Comparison of ENCODE assay signal across 11 cellular contexts in the genomic region with DNA sequence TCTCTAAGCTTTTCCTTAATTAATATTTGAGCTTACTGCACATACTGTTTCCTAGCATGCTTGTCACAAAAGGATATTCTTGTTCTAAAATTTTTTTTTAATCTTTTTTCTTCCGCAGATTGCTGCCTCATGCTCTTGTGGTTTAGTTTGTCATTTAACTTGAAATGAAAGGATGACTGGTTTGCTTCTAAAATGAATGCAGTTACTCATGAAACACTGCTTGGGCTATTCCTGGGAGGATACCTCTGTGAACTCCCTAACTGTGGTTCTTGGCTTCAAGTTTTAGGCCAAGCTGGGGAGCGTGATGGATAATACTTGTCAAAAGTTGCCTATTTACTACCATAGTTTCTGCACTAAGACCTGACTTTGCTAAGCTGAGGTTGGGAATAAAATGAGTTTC.
DNase-seq lines count a peak whose midpoint lies in the region; ATAC-seq and TF ChIP-seq lines count a peak whose summit lies in the region.
"Had no signal": no experiment of that assay in that cellular context is flagged by ENCODE, and none has a peak within 500 bp of the region (broad histone marks: within the 10 kb centered on the region; RNA-seq: fewer than 3 reads in every experiment).

No MANE protein-coding gene starts in this region.

- no peak overlapping the region for H3K4me3 ChIP-seq in SK-N-MC
- H3K4me3 ChIP-seq in kidney epithelial cell (ENCODE audit: low read depth, low read length): no peak overlapping the region
- no peak overlapping the region for H3K4me3 ChIP-seq in body of pancreas
- H3K4me3 ChIP-seq in aorta (ENCODE audit: low read length in 2 of 2): no peak overlapping the region

- peak; percentile 79 for DNase-seq in AG08395 (ENCODE audit: low spot score)
- DNase-seq in SK-N-MC (ENCODE audit: low read depth, low spot score): no peak
- DNase-seq in kidney epithelial cell (ENCODE audit: low read depth): peak; percentile 54
- no peak for DNase-seq in body of pancreas
- DNase-seq in T-helper 1 cell: no peak
- DNase-seq in aorta: no peak
- DNase-seq: CD4-positive, alpha-beta memory T cell; NCI-H1694 treated with DMSO at 0.1 percent for 48 hours; stimulated activated naive CD8-positive, alpha-beta T cell treated with anti-CD3 and anti-CD28 coated beads, Interleukin-15, amount 100 ng/mL, for 72 hours had no signal

- no peak for TF ChIP-seq CTCF in kidney epithelial cell (IDR thresholded peaks at IDR 0.05; ENCODE audit: insufficient read depth, low read length, poor library complexity, severe bottlenecking)
- no peak for TF ChIP-seq CTCF in body of pancreas (IDR thresholded peaks at IDR 0.05)

- WGBS in body of pancreas, 2 donors: 82 to 91% methylated on average over 2 of the region's 2 CpGs
- 42 to 47% methylated on average over 2 of the region's 2 CpGs for WGBS in aorta, 2 donors

- no peak overlapping the region for H3K9ac ChIP-seq in SK-N-MC (ENCODE audit: insufficient read length)

- peak overlapping the region; percentile 62 for H3K27ac ChIP-seq in SK-N-MC
- no peak overlapping the region for H3K27ac ChIP-seq in body of pancreas
- H3K27ac ChIP-seq in aorta (ENCODE audit: low read depth in 1 of 2, low read length in 2 of 2): no peak overlapping the region

- intact Hi-C loops in body of pancreas (cut with DNase I) (no loop called here), aorta (cut with DNase I) (no loop called here)

- no peak for TF ChIP-seq POLR2A in body of pancreas (IDR thresholded peaks at IDR 0.05)

- H3K9me3 ChIP-seq in SK-N-MC (ENCODE audit: low read depth, low read length) (no peaks in the 10 kb centered on the region), body of pancreas (no peaks in the 10 kb centered on the region), aorta (ENCODE audit: control insufficient read depth, low read length) (no peaks in the 10 kb centered on the region)

- no peaks in the 10 kb centered on the region for H3K4me1 ChIP-seq in body of pancreas
- no peaks in the 10 kb centered on the region for H3K4me1 ChIP-seq in aorta (ENCODE audit: control insufficient read depth in 1 of 2, insufficient read depth in 2 of 2, low read length in 2 of 2)

- ATAC-seq in GM21529 (IDR thresholded peaks at IDR 0.05; ENCODE audit: unreplicated experiment): peak; percentile 61
- no peak for ATAC-seq in body of pancreas
- ATAC-seq in aorta (ENCODE audit: low FRiP score): no peak
- ATAC-seq in HG02763 (IDR thresholded peaks at IDR 0.05; ENCODE audit: unreplicated experiment): no peak
- ATAC-seq: stimulated activated naive CD8-positive, alpha-beta T cell treated with anti-CD3 and anti-CD28 coated beads, Interleukin-15, amount 100 ng/mL, for 72 hours had no signal

- peaks cover 14% of the 10 kb centered on the region for H3K36me3 ChIP-seq in SK-N-MC (ENCODE audit: insufficient read depth, low read length)
- no peaks in the 10 kb centered on the region for H3K36me3 ChIP-seq in kidney epithelial cell (ENCODE audit: control insufficient read depth, insufficient read depth, low read length)
- peaks cover 0 to under 1% of the 10 kb centered on the region in 2 donors for H3K36me3 ChIP-seq in body of pancreas (replicated peaks in 1 of 2; ENCODE audit: insufficient read depth in 1 of 2, low read depth in 2 of 2)
- H3K36me3 ChIP-seq in aorta (ENCODE audit: control insufficient read depth in 1 of 2, insufficient read depth in 2 of 2, low read length in 1 of 2): no peaks in the 10 kb centered on the region

- H3K27me3 ChIP-seq in kidney epithelial cell (ENCODE audit: control insufficient read depth, insufficient read depth, low read length) (no peaks in the 10 kb centered on the region), body of pancreas (no peaks in the 10 kb centered on the region), aorta (ENCODE audit: control insufficient read depth in 1 of 2, insufficient read depth in 2 of 2, low read length in 1 of 2) (no peaks in the 10 kb centered on the region)

Comparison
In these comparisons a context has a peak if more than half of its experiments do, and no peak if none do; other contexts are left out.
1. DNase-seq: peak in AG08395 (single experiment) and kidney epithelial cell (single experiment); none in SK-N-MC (single experiment), body of pancreas (0 of 4), T-helper 1 cell (0 of 5) and aorta (0 of 2).